In the genomic region with DNA sequence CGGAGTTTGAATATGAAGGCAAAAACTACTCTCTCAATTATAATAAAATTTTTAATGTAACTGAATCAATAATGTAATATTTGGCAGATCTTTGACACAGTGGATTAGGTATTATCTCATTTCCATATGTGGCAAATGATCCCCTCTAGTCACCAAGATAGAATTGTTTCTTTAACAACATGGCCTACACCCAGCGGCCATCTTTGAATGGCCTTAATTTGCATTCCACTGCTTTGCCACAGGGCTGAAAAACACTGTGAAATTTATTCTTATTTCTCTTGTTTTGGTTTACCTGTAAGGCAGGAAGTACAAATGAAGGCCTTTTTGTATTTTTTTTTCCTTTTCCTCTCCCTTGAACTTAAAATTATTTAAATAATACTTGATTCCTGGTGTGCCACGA, we compare ENCODE assay signal across 11 cellular contexts.
"Had no signal": no experiment of that assay in that cellular context is flagged by ENCODE, and none has a peak within 500 bp of the region (broad histone marks: within the 10 kb centered on the region; RNA-seq: fewer than 3 reads in every experiment).

No MANE protein-coding gene starts in this region.

- H3K9me3 Mint-ChIP-seq: activated naive CD4-positive, alpha-beta T cell treated with anti-CD3 and anti-CD28 coated beads, Interleukin-2, amount 50 U/mL, for 72 hours; activated T-cell treated with anti-CD3 and anti-CD28 coated beads, Interleukin-2, amount 50 U/mL, for 24 hours; brain; central memory CD8-positive, alpha-beta T cell; endodermal cell; immature natural killer cell; naive thymus-derived CD4-positive, alpha-beta T cell; stimulated activated effector memory CD8-positive, alpha-beta T cell treated with anti-CD3 and anti-CD28 coated beads, Interleukin-12 subunit alpha, Interleukin-12 subunit beta, amount 100 ng/mL, for 72 hours had no signal

- H3K36me3 Mint-ChIP-seq: activated naive CD4-positive, alpha-beta T cell treated with anti-CD3 and anti-CD28 coated beads, Interleukin-2, amount 50 U/mL, for 72 hours; brain; stimulated activated effector memory CD8-positive, alpha-beta T cell treated with anti-CD3 and anti-CD28 coated beads, Interleukin-12 subunit alpha, Interleukin-12 subunit beta, amount 100 ng/mL, for 72 hours had no signal

- H3K27me3 Mint-ChIP-seq: activated T-cell treated with anti-CD3 and anti-CD28 coated beads, Interleukin-2, amount 50 U/mL, for 24 hours; brain; central memory CD8-positive, alpha-beta T cell; naive thymus-derived CD4-positive, alpha-beta T cell had no signal

- H3K4me1 Mint-ChIP-seq: immature natural killer cell; stimulated activated effector memory CD8-positive, alpha-beta T cell treated with anti-CD3 and anti-CD28 coated beads, Interleukin-12 subunit alpha, Interleukin-12 subunit beta, amount 100 ng/mL, for 72 hours had no signal

- H3K4me3 Mint-ChIP-seq: activated T-cell treated with anti-CD3 and anti-CD28 coated beads, Interleukin-2, amount 50 U/mL, for 24 hours; brain; central memory CD8-positive, alpha-beta T cell; endodermal cell; immature natural killer cell; stimulated activated effector memory CD8-positive, alpha-beta T cell treated with anti-CD3 and anti-CD28 coated beads, Interleukin-12 subunit alpha, Interleukin-12 subunit beta, amount 100 ng/mL, for 72 hours had no signal

- H3K9me3 ChIP-seq: neutrophil had no signal

- H3K4me2 ChIP-seq: smooth muscle cell had no signal

- H3K36me3 ChIP-seq: neutrophil had no signal

- H3K27ac Mint-ChIP-seq: activated T-cell treated with anti-CD3 and anti-CD28 coated beads, Interleukin-2, amount 50 U/mL, for 24 hours; immature natural killer cell; stimulated activated effector memory CD8-positive, alpha-beta T cell treated with anti-CD3 and anti-CD28 coated beads, Interleukin-12 subunit alpha, Interleukin-12 subunit beta, amount 100 ng/mL, for 72 hours had no signal

- H3K27ac ChIP-seq: neutrophil had no signal

- H3K4me3 ChIP-seq: lung, smooth muscle cell had no signal

- H3K27me3 ChIP-seq: neutrophil had no signal
